Comparison of ENCODE assay signal across 9 cellular contexts in the genomic region with DNA sequence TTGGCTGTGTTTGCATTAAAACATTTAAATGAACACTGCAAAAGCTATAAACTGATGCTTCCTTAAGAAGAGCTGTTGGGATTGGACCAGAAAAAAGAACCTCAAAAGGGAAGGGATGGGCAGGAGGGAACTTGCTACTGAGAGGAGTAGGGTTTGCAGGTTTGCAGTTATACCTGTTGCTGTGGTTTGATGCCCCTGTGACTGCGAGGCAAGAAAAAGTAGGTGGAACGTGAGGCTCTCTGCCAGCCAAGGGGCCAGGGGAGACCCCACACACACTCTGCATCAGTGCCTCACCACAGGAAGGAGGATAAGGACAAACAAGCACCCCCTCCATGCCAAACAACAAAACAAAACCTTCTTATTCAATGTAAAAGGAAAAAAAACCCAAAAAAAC.
A peak's percentile ranks its signal among the peaks of the same experiment; 100 is the strongest.
DNase-seq lines count a peak whose midpoint lies in the region; ATAC-seq, FAIRE-seq and TF ChIP-seq lines count a peak whose summit lies in the region.
"Had no signal": no experiment of that assay in that cellular context is flagged by ENCODE, and none has a peak within 500 bp of the region (broad histone marks: within the 10 kb centered on the region; RNA-seq: fewer than 3 reads in every experiment).

No MANE protein-coding gene starts in this region.

- H3K9me3 Mint-ChIP-seq in IgD-negative memory B cell, result peaks cover 0 to 1% (median 0%) of the 10 kb centered on the region in 3 donors
- H3K9me3 Mint-ChIP-seq in astrocyte (ENCODE audit: unreplicated experiment), result peaks cover 2% of the 10 kb centered on the region

- H3K4me1 ChIP-seq in DND-41 (ENCODE audit: insufficient read depth, low read length), result peaks cover 47% of the 10 kb centered on the region
- H3K4me1 ChIP-seq in astrocyte (ENCODE audit: insufficient read depth, low read length), result peaks cover 23% of the 10 kb centered on the region
- peaks cover 52 to 56% of the 10 kb centered on the region in 2 experiments for H3K4me1 ChIP-seq in neutrophil (ENCODE audit: control insufficient read depth in 1 of 2, insufficient read depth in 1 of 2, low read depth in 1 of 2, low read length in 1 of 2)

- H3K27me3 ChIP-seq in DND-41 (ENCODE audit: insufficient read depth, low read length, poor library complexity), result no peaks in the 10 kb centered on the region
- H3K27me3 ChIP-seq in astrocyte (ENCODE audit: insufficient read depth, low read length), result no peaks in the 10 kb centered on the region
- no peaks in the 10 kb centered on the region for H3K27me3 ChIP-seq in neutrophil

- in situ Hi-C loops in GM13977 (cut with MboI; ENCODE audit: low pct_unique_long_range_greater_than_20kb, low sequenced_read_pairs, unreplicated experiment), result no loop called here

- no peaks in the 10 kb centered on the region for H3K9me3 ChIP-seq in DND-41 (ENCODE audit: insufficient read depth, low read length, severe bottlenecking)
- no peaks in the 10 kb centered on the region for H3K9me3 ChIP-seq in astrocyte (ENCODE audit: insufficient read depth, low read depth, low read length)
- no peaks in the 10 kb centered on the region for H3K9me3 ChIP-seq in neutrophil

- H3K36me3 ChIP-seq in DND-41 (ENCODE audit: insufficient read depth, low read length), result no peaks in the 10 kb centered on the region
- H3K36me3 ChIP-seq in astrocyte (ENCODE audit: insufficient read depth, low read length), result no peaks in the 10 kb centered on the region
- H3K36me3 ChIP-seq in neutrophil, result no peaks in the 10 kb centered on the region

- FAIRE-seq in astrocyte (lab: Jason Lieb, UNC), result no peak
- FAIRE-seq: H54 had no signal

- H3K79me2 ChIP-seq in DND-41 (ENCODE audit: insufficient read depth, low read length) (no peaks in the 10 kb centered on the region), astrocyte (ENCODE audit: insufficient read depth, low read length) (no peaks in the 10 kb centered on the region)

- DNase-seq in DND-41 (no peak), astrocyte (ENCODE audit: low read depth) (no peak), GM13977 (ENCODE audit: low spot score) (no peak), coronary artery (ENCODE audit: low spot score) (no peak), OCI-M1 (lab: John Stamatoyannopoulos, UW) (no peak)
- DNase-seq: DMS153 had no signal

- H3K36me3 Mint-ChIP-seq in IgD-negative memory B cell, result no peaks in the 10 kb centered on the region
- no peaks in the 10 kb centered on the region for H3K36me3 Mint-ChIP-seq in astrocyte (ENCODE audit: low read depth, unreplicated experiment)

- H3K27me3 Mint-ChIP-seq in IgD-negative memory B cell, result no peaks in the 10 kb centered on the region
- peaks cover 5% of the 10 kb centered on the region for H3K27me3 Mint-ChIP-seq in astrocyte (ENCODE audit: low read depth, unreplicated experiment)

- H3K4me2 ChIP-seq in DND-41 (ENCODE audit: insufficient read depth, low read length), result peak overlapping the region; percentile 64
- peak overlapping the region; percentile 64 for H3K4me2 ChIP-seq in astrocyte (ENCODE audit: low read length)

- H3K4me3 Mint-ChIP-seq in IgD-negative memory B cell, result peak overlapping the region; percentile 76 to 96 (median 90)
- H3K4me3 Mint-ChIP-seq in astrocyte (ENCODE audit: unreplicated experiment), result no peak overlapping the region

- peak overlapping the region; percentile 92 to 95 (median 93) for H3K27ac Mint-ChIP-seq in IgD-negative memory B cell
- no peak overlapping the region for H3K27ac Mint-ChIP-seq in astrocyte (ENCODE audit: unreplicated experiment)

- H3K9ac ChIP-seq in DND-41 (ENCODE audit: low read depth, low read length) (peak overlapping the region; percentile 52), astrocyte (ENCODE audit: low read length) (peak overlapping the region; percentile 66)

- ATAC-seq in DND-41 (ENCODE audit: insufficient read depth, low read depth), result no peak

- no peak overlapping the region for H3K4me3 ChIP-seq in DND-41 (ENCODE audit: low read depth in 1 of 2, low read length in 2 of 2)
- H3K4me3 ChIP-seq in astrocyte (ENCODE audit: insufficient read depth, low read depth, low read length), result no peak overlapping the region
- no peak overlapping the region for H3K4me3 ChIP-seq in neutrophil (ENCODE audit: low read depth in 1 of 2, low read length in 1 of 2)
- H3K4me3 ChIP-seq in coronary artery, result no peak overlapping the region

- TF ChIP-seq CTCF in DND-41 (IDR thresholded peaks at IDR 0.05; ENCODE audit: borderline replicate concordance, extremely low read depth, low read length, poor library complexity, severe bottlenecking), result peak; percentile 2
- TF ChIP-seq CTCF in astrocyte (IDR thresholded peaks at IDR 0.05; ENCODE audit: insufficient read depth, low read depth, low read length), result no peak
- TF ChIP-seq CTCF in neutrophil (IDR thresholded peaks at IDR 0.05), result no peak
- TF ChIP-seq CTCF in GM13977 (IDR thresholded peaks at IDR 0.05; ENCODE audit: extremely low read depth, insufficient read depth, missing control alignments), result no peak
- no peak for TF ChIP-seq CTCF in coronary artery (IDR thresholded peaks at IDR 0.05)

- H2AFZ ChIP-seq in DND-41 (ENCODE audit: low read depth, low read length), result peak overlapping the region; percentile 65
- peak overlapping the region; percentile 77 for H2AFZ ChIP-seq in astrocyte (ENCODE audit: low read depth, low read length)

- H4K20me1 ChIP-seq in DND-41 (ENCODE audit: insufficient read depth, low read length), result no peaks in the 10 kb centered on the region
- H4K20me1 ChIP-seq in astrocyte (ENCODE audit: insufficient read depth, low read length), result no peaks in the 10 kb centered on the region

- H3K27ac ChIP-seq in DND-41 (ENCODE audit: low read length), result peak overlapping the region; percentile 87
- no peak overlapping the region for H3K27ac ChIP-seq in astrocyte (ENCODE audit: low read depth, low read length)
- H3K27ac ChIP-seq in neutrophil, result peak overlapping the region; percentile 94
- no peak overlapping the region for H3K27ac ChIP-seq in coronary artery

- H3K4me1 Mint-ChIP-seq in IgD-negative memory B cell (peaks cover 19 to 30% (median 22%) of the 10 kb centered on the region in 3 donors), astrocyte (ENCODE audit: low read depth, unreplicated experiment) (peaks cover 19% of the 10 kb centered on the region)

Comparison
In these comparisons a context has a peak if more than half of its experiments do, and no peak if none do; other contexts are left out.
1. H3K27ac ChIP-seq: peak in DND-41 (single experiment) and neutrophil (single experiment); none in astrocyte (single experiment) and coronary artery (0 of 2).